23 cellular contexts compared by ENCODE assay signal in genomic region chr18:29596959-29597358, GRCh38.
"Had no signal": no experiment of that assay in that cellular context is flagged by ENCODE, and none has a peak within 500 bp of the region (broad histone marks: within the 10 kb centered on the region; RNA-seq: fewer than 3 reads in every experiment).

No MANE protein-coding gene starts in this region.

- H3K27ac Mint-ChIP-seq: activated CD4-positive, alpha-beta memory T cell treated with anti-CD3 and anti-CD28 coated beads, Interleukin-2, amount 10 ng/mL, durations not matched to agents 7 days and 5 days; activated CD4-positive, alpha-beta T cell treated with anti-CD3 and anti-CD28 coated beads, Interleukin-2, amount 10 ng/mL, durations not matched to agents 7 days and 5 days; activated CD8-positive, alpha-beta memory T cell treated with anti-CD3 and anti-CD28 coated beads, Interleukin-2, amount 10 ng/mL, durations not matched to agents 7 days and 5 days; activated naive CD8-positive, alpha-beta T cell treated with anti-CD3 and anti-CD28 coated beads for 36 hours; natural killer cell treated with Interleukin-12 subunit alpha and Interleukin-12 subunit beta and Interleukin-15 and Interleukin-18, amount 100 ng/mL, for 72 hours; T-helper 17 cell had no signal

- ATAC-seq: activated CD4-positive, CD25-positive, alpha-beta regulatory T cell treated with anti-CD3 and anti-CD28 coated beads, Interleukin-2, amount 50 U/mL, for 24 hours; activated CD8-positive, alpha-beta memory T cell treated with anti-CD3 and anti-CD28 coated beads, Interleukin-2, amount 10 ng/mL, durations not matched to agents 7 days and 5 days; left ventricle myocardium superior; mucosa of descending colon; natural killer cell treated with Interleukin-12 subunit alpha and Interleukin-12 subunit beta and Interleukin-15 and Interleukin-18, amount 100 ng/mL, for 72 hours; right lobe of liver; T-helper 17 cell had no signal

- H3K4me1 Mint-ChIP-seq: activated CD4-positive, alpha-beta memory T cell treated with anti-CD3 and anti-CD28 coated beads, Interleukin-2, amount 10 ng/mL, durations not matched to agents 7 days and 5 days; activated CD4-positive, alpha-beta T cell treated with anti-CD3 and anti-CD28 coated beads, Interleukin-2, amount 10 ng/mL, durations not matched to agents 7 days and 5 days; activated CD8-positive, alpha-beta memory T cell treated with anti-CD3 and anti-CD28 coated beads, Interleukin-2, amount 10 ng/mL, durations not matched to agents 7 days and 5 days; activated naive CD8-positive, alpha-beta T cell treated with anti-CD3 and anti-CD28 coated beads for 36 hours; T-helper 17 cell had no signal

- DNase-seq: activated CD4-positive, alpha-beta memory T cell treated with anti-CD3 and anti-CD28 coated beads, Interleukin-2, amount 10 ng/mL, durations not matched to agents 7 days and 5 days; activated CD4-positive, alpha-beta T cell treated with anti-CD3 and anti-CD28 coated beads, Interleukin-2, amount 10 ng/mL, durations not matched to agents 7 days and 5 days; activated CD8-positive, alpha-beta memory T cell treated with anti-CD3 and anti-CD28 coated beads, Interleukin-2, amount 10 ng/mL, durations not matched to agents 7 days and 5 days; activated naive CD4-positive, alpha-beta T cell treated with Interleukin-2 at 50 U/mL for 16 hours; activated naive CD8-positive, alpha-beta T cell treated with anti-CD3 and anti-CD28 coated beads for 36 hours; activated T-cell treated with anti-CD3 and anti-CD28 coated beads, Interleukin-2, amount 50 U/mL, for 48 hours; amniotic stem cell; brain microvascular endothelial cell; dorsolateral prefrontal cortex; effector memory CD4-positive, alpha-beta T cell; left ventricle myocardium superior; mucosa of descending colon; posterior cingulate gyrus; right lobe of liver; stimulated activated CD4-positive, alpha-beta T cell treated with anti-CD3 and anti-CD28 coated beads, Interleukin-2, amount 100 ng/mL, for 48 hours; stomach; T-helper 17 cell; T1000; thyroid gland; upper lobe of left lung; WERI-Rb-1 had no signal

- H3K4me3 Mint-ChIP-seq: activated CD4-positive, alpha-beta memory T cell treated with anti-CD3 and anti-CD28 coated beads, Interleukin-2, amount 10 ng/mL, durations not matched to agents 7 days and 5 days; activated CD4-positive, alpha-beta T cell treated with anti-CD3 and anti-CD28 coated beads, Interleukin-2, amount 10 ng/mL, durations not matched to agents 7 days and 5 days; activated CD8-positive, alpha-beta memory T cell treated with anti-CD3 and anti-CD28 coated beads, Interleukin-2, amount 10 ng/mL, durations not matched to agents 7 days and 5 days; activated naive CD8-positive, alpha-beta T cell treated with anti-CD3 and anti-CD28 coated beads for 36 hours; natural killer cell treated with Interleukin-12 subunit alpha and Interleukin-12 subunit beta and Interleukin-15 and Interleukin-18, amount 100 ng/mL, for 72 hours; T-helper 17 cell had no signal

- H3K27me3 Mint-ChIP-seq: activated CD4-positive, alpha-beta memory T cell treated with anti-CD3 and anti-CD28 coated beads, Interleukin-2, amount 10 ng/mL, durations not matched to agents 7 days and 5 days; activated CD4-positive, alpha-beta T cell treated with anti-CD3 and anti-CD28 coated beads, Interleukin-2, amount 10 ng/mL, durations not matched to agents 7 days and 5 days; activated CD8-positive, alpha-beta memory T cell treated with anti-CD3 and anti-CD28 coated beads, Interleukin-2, amount 10 ng/mL, durations not matched to agents 7 days and 5 days; activated naive CD8-positive, alpha-beta T cell treated with anti-CD3 and anti-CD28 coated beads for 36 hours; natural killer cell treated with Interleukin-12 subunit alpha and Interleukin-12 subunit beta and Interleukin-15 and Interleukin-18, amount 100 ng/mL, for 72 hours; T-helper 17 cell had no signal
